ENCODE assay signal across 2 cellular contexts in the genomic region with DNA sequence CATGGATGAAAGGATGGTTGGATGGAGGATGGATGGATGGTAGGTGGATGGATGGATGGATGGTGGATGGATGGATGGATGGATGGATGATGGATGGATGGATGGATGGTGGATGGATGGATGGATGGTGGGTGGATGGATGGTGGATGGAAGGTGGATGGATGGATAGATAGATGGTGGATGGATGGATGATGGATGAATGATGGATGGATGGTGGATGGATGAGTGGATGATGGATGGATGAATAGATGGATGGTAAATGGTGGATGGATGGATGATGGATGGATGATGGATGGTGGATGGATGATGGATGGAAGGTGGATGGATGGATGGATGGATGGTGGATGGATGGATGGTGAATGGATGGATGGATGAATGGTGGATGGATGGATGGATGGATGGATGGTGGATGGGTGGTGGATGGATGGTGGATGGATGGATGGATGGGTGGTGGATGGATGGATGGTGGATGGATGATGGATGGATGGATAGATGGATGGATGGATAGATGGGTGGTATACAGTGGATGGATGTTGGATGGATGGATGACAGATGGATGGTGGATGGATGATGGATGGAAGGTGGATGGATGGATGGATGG.
TF ChIP-seq lines count a peak whose summit lies in the region.

No MANE protein-coding gene starts in this region.

TF ChIP-seq in HEK293, 187 proteins besides CTCF, POLR2A, EP300 and RAD21 (continued from another document):
- TF ChIP-seq, protein P1, sequence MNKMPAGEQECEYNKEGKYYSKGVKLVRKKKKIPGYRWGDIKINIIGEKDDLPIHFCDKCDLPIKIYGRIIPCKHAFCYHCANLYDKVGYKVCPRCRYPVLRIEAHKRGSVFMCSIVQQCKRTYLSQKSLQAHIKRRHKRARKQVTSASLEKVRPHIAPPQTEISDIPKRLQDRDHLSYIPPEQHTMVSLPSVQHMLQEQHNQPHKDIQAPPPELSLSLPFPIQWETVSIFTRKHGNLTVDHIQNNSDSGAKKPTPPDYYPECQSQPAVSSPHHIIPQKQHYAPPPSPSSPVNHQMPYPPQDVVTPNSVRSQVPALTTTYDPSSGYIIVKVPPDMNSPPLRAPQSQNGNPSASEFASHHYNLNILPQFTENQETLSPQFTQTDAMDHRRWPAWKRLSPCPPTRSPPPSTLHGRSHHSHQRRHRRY (tag by site-specific recombination; IDR thresholded peaks at IDR 0.05), result no peak
- TF ChIP-seq ZNF768 (tag by site-specific recombination; IDR thresholded peaks at IDR 0.05) (no peak), ZNF423 (tag by site-specific recombination; IDR thresholded peaks at IDR 0.05) (no peak), ZNF830 (tag by site-specific recombination; IDR thresholded peaks at IDR 0.05; ENCODE audit: low read depth) (no peak), SCRT2 (tag by site-specific recombination; IDR thresholded peaks at IDR 0.05) (no peak), TRIM28 (IDR thresholded peaks at IDR 0.05; ENCODE audit: borderline replicate concordance, low read length) (no peak), ZNF157 (tag by site-specific recombination; IDR thresholded peaks at IDR 0.05) (no peak)
- TF ChIP-seq, protein P2, sequence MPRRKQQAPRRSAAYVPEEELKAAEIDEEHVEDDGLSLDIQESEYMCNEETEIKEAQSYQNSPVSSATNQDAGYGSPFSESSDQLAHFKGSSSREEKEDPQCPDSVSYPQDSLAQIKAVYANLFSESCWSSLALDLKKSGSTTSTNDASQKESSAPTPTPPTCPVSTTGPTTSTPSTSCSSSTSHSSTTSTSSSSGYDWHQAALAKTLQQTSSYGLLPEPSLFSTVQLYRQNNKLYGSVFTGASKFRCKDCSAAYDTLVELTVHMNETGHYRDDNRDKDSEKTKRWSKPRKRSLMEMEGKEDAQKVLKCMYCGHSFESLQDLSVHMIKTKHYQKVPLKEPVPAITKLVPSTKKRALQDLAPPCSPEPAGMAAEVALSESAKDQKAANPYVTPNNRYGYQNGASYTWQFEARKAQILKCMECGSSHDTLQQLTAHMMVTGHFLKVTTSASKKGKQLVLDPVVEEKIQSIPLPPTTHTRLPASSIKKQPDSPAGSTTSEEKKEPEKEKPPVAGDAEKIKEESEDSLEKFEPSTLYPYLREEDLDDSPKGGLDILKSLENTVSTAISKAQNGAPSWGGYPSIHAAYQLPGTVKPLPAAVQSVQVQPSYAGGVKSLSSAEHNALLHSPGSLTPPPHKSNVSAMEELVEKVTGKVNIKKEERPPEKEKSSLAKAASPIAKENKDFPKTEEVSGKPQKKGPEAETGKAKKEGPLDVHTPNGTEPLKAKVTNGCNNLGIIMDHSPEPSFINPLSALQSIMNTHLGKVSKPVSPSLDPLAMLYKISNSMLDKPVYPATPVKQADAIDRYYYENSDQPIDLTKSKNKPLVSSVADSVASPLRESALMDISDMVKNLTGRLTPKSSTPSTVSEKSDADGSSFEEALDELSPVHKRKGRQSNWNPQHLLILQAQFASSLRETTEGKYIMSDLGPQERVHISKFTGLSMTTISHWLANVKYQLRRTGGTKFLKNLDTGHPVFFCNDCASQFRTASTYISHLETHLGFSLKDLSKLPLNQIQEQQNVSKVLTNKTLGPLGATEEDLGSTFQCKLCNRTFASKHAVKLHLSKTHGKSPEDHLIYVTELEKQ (tag by site-specific recombination; IDR thresholded peaks at IDR 0.05; ENCODE audit: borderline replicate concordance), result no peak
- TF ChIP-seq, protein P3, sequence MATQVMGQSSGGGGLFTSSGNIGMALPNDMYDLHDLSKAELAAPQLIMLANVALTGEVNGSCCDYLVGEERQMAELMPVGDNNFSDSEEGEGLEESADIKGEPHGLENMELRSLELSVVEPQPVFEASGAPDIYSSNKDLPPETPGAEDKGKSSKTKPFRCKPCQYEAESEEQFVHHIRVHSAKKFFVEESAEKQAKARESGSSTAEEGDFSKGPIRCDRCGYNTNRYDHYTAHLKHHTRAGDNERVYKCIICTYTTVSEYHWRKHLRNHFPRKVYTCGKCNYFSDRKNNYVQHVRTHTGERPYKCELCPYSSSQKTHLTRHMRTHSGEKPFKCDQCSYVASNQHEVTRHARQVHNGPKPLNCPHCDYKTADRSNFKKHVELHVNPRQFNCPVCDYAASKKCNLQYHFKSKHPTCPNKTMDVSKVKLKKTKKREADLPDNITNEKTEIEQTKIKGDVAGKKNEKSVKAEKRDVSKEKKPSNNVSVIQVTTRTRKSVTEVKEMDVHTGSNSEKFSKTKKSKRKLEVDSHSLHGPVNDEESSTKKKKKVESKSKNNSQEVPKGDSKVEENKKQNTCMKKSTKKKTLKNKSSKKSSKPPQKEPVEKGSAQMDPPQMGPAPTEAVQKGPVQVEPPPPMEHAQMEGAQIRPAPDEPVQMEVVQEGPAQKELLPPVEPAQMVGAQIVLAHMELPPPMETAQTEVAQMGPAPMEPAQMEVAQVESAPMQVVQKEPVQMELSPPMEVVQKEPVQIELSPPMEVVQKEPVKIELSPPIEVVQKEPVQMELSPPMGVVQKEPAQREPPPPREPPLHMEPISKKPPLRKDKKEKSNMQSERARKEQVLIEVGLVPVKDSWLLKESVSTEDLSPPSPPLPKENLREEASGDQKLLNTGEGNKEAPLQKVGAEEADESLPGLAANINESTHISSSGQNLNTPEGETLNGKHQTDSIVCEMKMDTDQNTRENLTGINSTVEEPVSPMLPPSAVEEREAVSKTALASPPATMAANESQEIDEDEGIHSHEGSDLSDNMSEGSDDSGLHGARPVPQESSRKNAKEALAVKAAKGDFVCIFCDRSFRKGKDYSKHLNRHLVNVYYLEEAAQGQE (tag by site-specific recombination; IDR thresholded peaks at IDR 0.05), result no peak

TF ChIP-seq in K562, 482 proteins besides CTCF, POLR2A, EP300 and RAD21 (continued from another document):
- TF ChIP-seq, protein P4, sequence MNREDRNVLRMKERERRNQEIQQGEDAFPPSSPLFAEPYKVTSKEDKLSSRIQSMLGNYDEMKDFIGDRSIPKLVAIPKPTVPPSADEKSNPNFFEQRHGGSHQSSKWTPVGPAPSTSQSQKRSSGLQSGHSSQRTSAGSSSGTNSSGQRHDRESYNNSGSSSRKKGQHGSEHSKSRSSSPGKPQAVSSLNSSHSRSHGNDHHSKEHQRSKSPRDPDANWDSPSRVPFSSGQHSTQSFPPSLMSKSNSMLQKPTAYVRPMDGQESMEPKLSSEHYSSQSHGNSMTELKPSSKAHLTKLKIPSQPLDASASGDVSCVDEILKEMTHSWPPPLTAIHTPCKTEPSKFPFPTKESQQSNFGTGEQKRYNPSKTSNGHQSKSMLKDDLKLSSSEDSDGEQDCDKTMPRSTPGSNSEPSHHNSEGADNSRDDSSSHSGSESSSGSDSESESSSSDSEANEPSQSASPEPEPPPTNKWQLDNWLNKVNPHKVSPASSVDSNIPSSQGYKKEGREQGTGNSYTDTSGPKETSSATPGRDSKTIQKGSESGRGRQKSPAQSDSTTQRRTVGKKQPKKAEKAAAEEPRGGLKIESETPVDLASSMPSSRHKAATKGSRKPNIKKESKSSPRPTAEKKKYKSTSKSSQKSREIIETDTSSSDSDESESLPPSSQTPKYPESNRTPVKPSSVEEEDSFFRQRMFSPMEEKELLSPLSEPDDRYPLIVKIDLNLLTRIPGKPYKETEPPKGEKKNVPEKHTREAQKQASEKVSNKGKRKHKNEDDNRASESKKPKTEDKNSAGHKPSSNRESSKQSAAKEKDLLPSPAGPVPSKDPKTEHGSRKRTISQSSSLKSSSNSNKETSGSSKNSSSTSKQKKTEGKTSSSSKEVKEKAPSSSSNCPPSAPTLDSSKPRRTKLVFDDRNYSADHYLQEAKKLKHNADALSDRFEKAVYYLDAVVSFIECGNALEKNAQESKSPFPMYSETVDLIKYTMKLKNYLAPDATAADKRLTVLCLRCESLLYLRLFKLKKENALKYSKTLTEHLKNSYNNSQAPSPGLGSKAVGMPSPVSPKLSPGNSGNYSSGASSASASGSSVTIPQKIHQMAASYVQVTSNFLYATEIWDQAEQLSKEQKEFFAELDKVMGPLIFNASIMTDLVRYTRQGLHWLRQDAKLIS (CRISPR knock-in tag; IDR thresholded peaks at IDR 0.05), result no peak
